Comparison of ENCODE assay signal across 11 cellular contexts in genomic region chr2:118845843-118846666, GRCh38. TPM values are rescaled to one million over a fixed set of nuclear protein-coding genes. Genes with fewer than 3 reads are reported as not detected.
DNase-seq lines count a peak whose midpoint lies in the region; ATAC-seq and TF ChIP-seq lines count a peak whose summit lies in the region.
"Had no signal": no experiment of that assay in that cellular context is flagged by ENCODE, and none has a peak within 500 bp of the region (broad histone marks: within the 10 kb centered on the region; RNA-seq: fewer than 3 reads in every experiment).

No MANE protein-coding gene starts in this region.

- 3% methylated on average over 71 of the region's 71 CpGs for WGBS in right cardiac atrium
- 1% methylated on average over 45 to 66 of the region's 71 CpGs for WGBS in mesodermal cell (ENCODE audit: insufficient coverage in 2 of 2), 2 experiments
- WGBS in urinary bladder, result 2% methylated on average over 71 of the region's 71 CpGs

- peaks cover 100% of the 10 kb centered on the region for H3K27me3 ChIP-seq in left ventricle myocardium inferior (ENCODE audit: low read depth)
- H3K27me3 ChIP-seq in right cardiac atrium (ENCODE audit: control insufficient read depth, insufficient read depth), result peaks cover 1% of the 10 kb centered on the region
- H3K27me3 ChIP-seq: ovary, SJCRH30 had no signal

- intact Hi-C loops in left ventricle myocardium inferior (cut with micrococcal nuclease), result no loop called here
- intact Hi-C loops in right cardiac atrium (cut with DNase I), result no loop called here

- H3K9me3 Mint-ChIP-seq in activated T-helper 17 cell treated with anti-CD3 and anti-CD28 coated beads, Interleukin-2, amount 50 U/mL, for 72 hours, result no peaks in the 10 kb centered on the region

- ATAC-seq in right cardiac atrium (no peak), HG02798 (IDR thresholded peaks at IDR 0.05; ENCODE audit: poor library complexity, unreplicated experiment) (no peak)
- ATAC-seq in activated T-helper 17 cell treated with anti-CD3 and anti-CD28 coated beads, Interleukin-2, amount 50 U/mL, for 72 hours (replicated peaks), result no peak

- H3K36me3 Mint-ChIP-seq in activated T-helper 17 cell treated with anti-CD3 and anti-CD28 coated beads, Interleukin-2, amount 50 U/mL, for 72 hours (ENCODE audit: low read depth), result peaks cover 17% of the 10 kb centered on the region

- peaks cover 4% of the 10 kb centered on the region for H3K4me1 Mint-ChIP-seq in activated T-helper 17 cell treated with anti-CD3 and anti-CD28 coated beads, Interleukin-2, amount 50 U/mL, for 72 hours

- peaks cover 59% of the 10 kb centered on the region for H3K4me1 ChIP-seq in left ventricle myocardium inferior
- H3K4me1 ChIP-seq in right cardiac atrium (ENCODE audit: control insufficient read depth, insufficient read depth, low read length), result peaks cover 4% of the 10 kb centered on the region
- H3K4me1 ChIP-seq in mesodermal cell (ENCODE audit: control insufficient read depth, insufficient read depth, low read length, poor library complexity, severe bottlenecking), result peaks cover 15% of the 10 kb centered on the region
- peaks cover 3% of the 10 kb centered on the region for H3K4me1 ChIP-seq in urinary bladder (ENCODE audit: insufficient read depth)
- H3K4me1 ChIP-seq: SJCRH30 had no signal

- no peak overlapping the region for H3K27ac Mint-ChIP-seq in activated T-helper 17 cell treated with anti-CD3 and anti-CD28 coated beads, Interleukin-2, amount 50 U/mL, for 72 hours

- DNase-seq in left ventricle myocardium inferior (no peak), right cardiac atrium (no peak), RKO (ENCODE audit: low spot score) (no peak), mucosa of gallbladder (ENCODE audit: low spot score) (no peak)
- DNase-seq: NCI-H1694 treated with DMSO at 0.1 percent for 48 hours, ovary, SJCRH30 had no signal

- peak overlapping the region; percentile 34 for H3K4me3 Mint-ChIP-seq in activated T-helper 17 cell treated with anti-CD3 and anti-CD28 coated beads, Interleukin-2, amount 50 U/mL, for 72 hours

- H3K4me3 ChIP-seq in left ventricle myocardium inferior (peak overlapping the region; percentile 50), right cardiac atrium (ENCODE audit: low read length) (no peak overlapping the region), mesodermal cell (ENCODE audit: extremely low read depth, insufficient read depth, low read length, poor library complexity, severe bottlenecking) (peak overlapping the region; percentile 5), urinary bladder (ENCODE audit: low read depth, low read length) (peak overlapping the region; percentile 27)
- H3K4me3 ChIP-seq: SJCRH30 had no signal

- TF ChIP-seq CTCF in left ventricle myocardium inferior (IDR thresholded peaks at IDR 0.05; ENCODE audit: borderline replicate concordance), result no peak

- H3K36me3 ChIP-seq in left ventricle myocardium inferior (no peaks in the 10 kb centered on the region), mesodermal cell (ENCODE audit: control insufficient read depth, insufficient read depth, low read length) (no peaks in the 10 kb centered on the region), urinary bladder (ENCODE audit: insufficient read depth) (no peaks in the 10 kb centered on the region)
- H3K36me3 ChIP-seq: ovary, SJCRH30 had no signal

- H3K27me3 Mint-ChIP-seq in activated T-helper 17 cell treated with anti-CD3 and anti-CD28 coated beads, Interleukin-2, amount 50 U/mL, for 72 hours, result peaks cover 65% of the 10 kb centered on the region

- H3K9me3 ChIP-seq in left ventricle myocardium inferior (replicated peaks) (no peaks in the 10 kb centered on the region), right cardiac atrium (ENCODE audit: control insufficient read depth, low read length) (no peaks in the 10 kb centered on the region), mesodermal cell (ENCODE audit: control insufficient read depth, low read length) (no peaks in the 10 kb centered on the region)
- H3K9me3 ChIP-seq: ovary, SJCRH30 had no signal

- H3K27ac ChIP-seq in left ventricle myocardium inferior (replicated peaks) (no peak overlapping the region), right cardiac atrium (ENCODE audit: low read length) (no peak overlapping the region), mesodermal cell (ENCODE audit: low read depth, low read length, severe bottlenecking) (no peak overlapping the region), urinary bladder (ENCODE audit: low read depth) (no peak overlapping the region)
- H3K27ac ChIP-seq: ovary, SJCRH30 had no signal

RNA-seq across cellular contexts. Expression of gene EN1, which starts 1.4 kb away (rescaled TPM):
- total RNA-seq in left ventricle myocardium inferior (not detected), right cardiac atrium (not detected), urinary bladder (not detected), mucosa of gallbladder (not detected)
- polyA plus RNA-seq in right cardiac atrium (not detected), urinary bladder (not detected)
- not detected for total RNA-seq in activated T-helper 17 cell treated with anti-CD3 and anti-CD28 coated beads, Interleukin-2, amount 50 U/mL, for 72 hours
- polyA plus RNA-seq in mesodermal cell (2013, experiment 1 of 2), result 0.48 TPM
- 0.20 TPM for polyA plus RNA-seq in mesodermal cell (2013, experiment 2 of 2)
- total RNA-seq: ovary, SJCRH30 had no signal
- polyA plus RNA-seq: ovary had no signal
